ENCODE assay signal across 9 cellular contexts in the genomic region with DNA sequence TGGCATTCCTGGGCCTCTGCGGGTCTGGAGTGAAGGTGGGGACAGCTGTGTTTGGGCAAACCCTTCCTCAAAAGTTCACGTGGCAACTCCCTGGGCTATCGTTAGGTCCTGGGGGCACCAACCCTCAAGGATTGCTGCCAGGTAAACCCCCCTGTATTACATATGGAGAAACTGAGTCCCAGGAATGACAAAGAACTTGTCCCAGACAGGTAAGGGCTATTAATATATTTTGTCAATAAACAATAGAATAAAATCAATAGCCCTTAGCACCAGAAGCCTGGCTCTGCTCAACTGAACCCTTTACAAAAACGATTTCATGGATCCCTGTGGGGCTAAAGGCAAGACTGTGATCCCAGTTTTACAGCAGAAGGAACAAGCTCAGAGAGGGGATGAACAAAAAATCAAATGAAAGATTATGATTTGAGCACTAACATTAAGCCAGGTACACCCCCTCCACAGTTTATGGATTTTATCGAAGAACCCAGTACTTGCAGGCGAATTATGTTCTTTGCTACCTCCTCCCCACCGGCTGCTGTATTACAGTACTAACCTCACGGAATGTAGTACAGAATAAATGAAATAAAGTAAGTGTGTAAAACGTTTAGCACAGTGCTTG.
DNase-seq lines count a peak whose midpoint lies in the region; ATAC-seq and TF ChIP-seq lines count a peak whose summit lies in the region.
"Had no signal": no experiment of that assay in that cellular context is flagged by ENCODE, and none has a peak within 500 bp of the region (broad histone marks: within the 10 kb centered on the region; RNA-seq: fewer than 3 reads in every experiment).

No MANE protein-coding gene starts in this region.

- H3K9me3 ChIP-seq in HUES6 (ENCODE audit: control insufficient read depth, insufficient read depth, low read depth, low read length) (no peaks in the 10 kb centered on the region), muscle layer of duodenum (ENCODE audit: control insufficient read depth in 1 of 2, low read length in 2 of 2) (no peaks in the 10 kb centered on the region)

- no peak for ATAC-seq in HG03025 (IDR thresholded peaks at IDR 0.05; ENCODE audit: low FRiP score, unreplicated experiment)
- ATAC-seq in GM19324 (IDR thresholded peaks at IDR 0.05; ENCODE audit: low FRiP score, unreplicated experiment) = no peak
- no peak for ATAC-seq in HG02938 (IDR thresholded peaks at IDR 0.05; ENCODE audit: unreplicated experiment)

- TF ChIP-seq CTCF in coronary artery (IDR thresholded peaks at IDR 0.05) = no peak

- H3K36me3 ChIP-seq in HUES6 (ENCODE audit: control insufficient read depth, insufficient read depth, low read length) (peaks cover 18% of the 10 kb centered on the region), muscle layer of duodenum (ENCODE audit: control insufficient read depth in 1 of 2, insufficient read depth in 2 of 2, low read length in 2 of 2) (no peaks in the 10 kb centered on the region)

- peak overlapping the region; percentile 72; the same call in 1 of the 2 replicates for H3K27ac ChIP-seq in HUES6 (ENCODE audit: low read depth, low read length)
- peak overlapping the region; percentile 6 to 94 for H3K27ac ChIP-seq in coronary artery
- H3K27ac ChIP-seq in muscle layer of duodenum (ENCODE audit: low read length) = peak overlapping the region; percentile 89

- H3K4me1 ChIP-seq in HUES6 (ENCODE audit: control insufficient read depth, insufficient read depth, low read length) = peaks cover 42% of the 10 kb centered on the region
- H3K4me1 ChIP-seq in muscle layer of duodenum (ENCODE audit: control insufficient read depth in 1 of 2, insufficient read depth in 2 of 2, low read length in 2 of 2) = peaks cover 5 to 20% of the 10 kb centered on the region in 2 donors

- DNase-seq in AG20443 (ENCODE audit: low spot score) (peak; percentile 18), coronary artery (ENCODE audit: low spot score) (no peak), amniotic stem cell (lab: John Stamatoyannopoulos, UW) (no peak)
- DNase-seq: naive B cell had no signal

- H3K9ac ChIP-seq in HUES6 (ENCODE audit: low read length) = peak overlapping the region; percentile 97

- no peaks in the 10 kb centered on the region for H3K27me3 ChIP-seq in HUES6 (ENCODE audit: control insufficient read depth, insufficient read depth, low read length)
- no peaks in the 10 kb centered on the region for H3K27me3 ChIP-seq in muscle layer of duodenum (ENCODE audit: low read depth, low read length)

- H3K4me3 ChIP-seq in HUES6 (ENCODE audit: low read depth, low read length) (peak overlapping the region; percentile 86), coronary artery (peak overlapping the region; percentile 88), muscle layer of duodenum (ENCODE audit: low read depth in 1 of 2, low read length in 2 of 2) (peak overlapping the region; percentile 37 to 77)
